ENCODE assay signal across 1 cellular context in the genomic region with DNA sequence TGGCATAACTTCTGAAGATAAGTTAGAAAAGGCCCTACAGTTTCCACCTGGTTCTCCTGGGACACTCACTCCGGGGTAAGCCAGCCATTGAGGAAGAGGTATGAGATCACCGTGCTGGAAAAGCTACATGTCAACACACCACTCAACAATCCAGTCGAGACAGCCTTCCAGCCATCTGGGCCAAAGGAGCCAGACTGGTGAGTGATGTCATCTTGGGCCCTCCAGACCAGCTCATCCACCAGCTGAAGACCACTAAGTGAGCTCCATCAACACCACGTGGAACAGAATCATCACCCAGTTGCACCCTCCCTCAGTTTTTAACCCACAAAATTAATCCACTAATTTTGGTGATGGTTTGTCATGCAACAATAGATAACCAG.
A peak's percentile ranks its signal among the peaks of the same experiment; 100 is the strongest.
TF ChIP-seq lines count a peak whose summit lies in the region.

No MANE protein-coding gene starts in this region.

TF ChIP-seq in K562, 482 proteins besides CTCF, POLR2A, EP300 and RAD21:
- TF ChIP-seq, protein P1, sequence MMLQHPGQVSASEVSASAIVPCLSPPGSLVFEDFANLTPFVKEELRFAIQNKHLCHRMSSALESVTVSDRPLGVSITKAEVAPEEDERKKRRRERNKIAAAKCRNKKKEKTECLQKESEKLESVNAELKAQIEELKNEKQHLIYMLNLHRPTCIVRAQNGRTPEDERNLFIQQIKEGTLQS (IDR thresholded peaks at IDR 0.05) = peak; percentile 55; the same call in 1 of the 2 replicates
- TF ChIP-seq, protein P1 (CRISPR knock-in tag; conservative IDR thresholded peaks at IDR 0.05) = no peak
- no peak for TF ChIP-seq PTTG1 (tag; IDR thresholded peaks at IDR 0.05; ENCODE audit: low read depth)
